In the genomic region with DNA sequence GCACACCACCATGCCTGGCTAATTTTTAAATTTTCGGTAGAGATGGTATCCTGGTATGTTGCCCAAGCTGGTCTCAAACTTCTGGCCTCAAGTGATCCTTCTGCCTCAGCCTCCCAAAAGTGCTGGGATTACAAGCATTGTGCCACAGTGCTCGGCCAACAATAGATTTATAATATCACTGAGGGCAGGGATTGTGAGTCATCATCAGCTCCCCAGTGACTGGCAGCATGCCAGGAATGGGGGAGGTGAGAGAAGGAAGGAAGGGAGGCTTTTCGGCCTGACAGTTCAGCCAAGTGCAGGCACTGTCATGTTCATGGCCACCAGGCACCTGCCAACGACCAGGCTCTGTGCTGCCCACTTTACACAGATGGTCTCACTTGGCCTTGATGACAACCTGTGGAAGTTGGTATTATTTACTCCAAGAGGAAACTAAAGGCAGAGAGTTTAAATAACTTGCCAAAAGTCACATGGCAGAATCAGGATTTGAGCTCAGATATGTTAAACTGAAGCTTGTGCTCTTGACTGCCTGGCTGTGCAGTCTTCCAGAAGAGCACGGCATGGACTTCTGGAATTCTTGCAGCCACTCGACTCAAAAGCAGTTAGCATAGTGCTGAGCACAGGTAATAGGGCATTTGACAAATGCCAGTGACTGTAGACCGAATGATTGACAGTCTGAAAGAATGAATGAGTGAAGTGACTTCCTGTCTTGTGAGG, we compare ENCODE assay signal across 8 cellular contexts. TPM values are rescaled to one million over a fixed set of nuclear protein-coding genes. Genes with fewer than 3 reads are reported as not detected.
DNase-seq lines count a peak whose midpoint lies in the region; ATAC-seq and TF ChIP-seq lines count a peak whose summit lies in the region.
"Not testable (repeated sequence)": the region's sequence is repeated elsewhere in the genome, so short reads cannot be mapped to it uniquely, and the experiment has no call there.

No MANE protein-coding gene starts in this region.

- H3K27me3 Mint-ChIP-seq in Calu3 (ENCODE audit: unreplicated experiment); activated CD4-positive, alpha-beta memory T cell treated with anti-CD3 and anti-CD28 coated beads for 36 hours: not testable (repeated sequence)

- H3K27me3 ChIP-seq in Peyer's patch; brain microvascular endothelial cell (replicated peaks); left ventricle myocardium inferior (ENCODE audit: low read depth); psoas muscle (ENCODE audit: insufficient read depth in 3 of 3, low read length in 2 of 3): not testable (repeated sequence)

- not testable (repeated sequence) for H3K4me3 Mint-ChIP-seq in Calu3 (ENCODE audit: low read depth, unreplicated experiment); activated CD4-positive, alpha-beta memory T cell treated with anti-CD3 and anti-CD28 coated beads for 36 hours

- H3K36me3 ChIP-seq in Peyer's patch; brain microvascular endothelial cell (replicated peaks); left ventricle myocardium inferior; psoas muscle (ENCODE audit: insufficient read depth in 1 of 2, low read depth in 1 of 2): not testable (repeated sequence)

- H3K9me3 ChIP-seq in Peyer's patch; left ventricle myocardium inferior (replicated peaks); psoas muscle: not testable (repeated sequence)

- H3K4me1 ChIP-seq in Peyer's patch (peaks cover 0 to 18% (median 3%) of the 10 kb centered on the region in 4 donors), left ventricle myocardium inferior (peaks cover 24% of the 10 kb centered on the region)
- not testable (repeated sequence) for H3K4me1 ChIP-seq in psoas muscle

- DNase-seq in Calu3 (peak; percentile 93), M059J (ENCODE audit: low read depth) (peak; percentile 90), Peyer's patch (peak; percentile 73 to 95 (median 91)), brain microvascular endothelial cell (peak; percentile 81), left ventricle myocardium inferior (peak; percentile 82), psoas muscle (peak; percentile 83 to 89)
- DNase-seq in activated CD4-positive, alpha-beta memory T cell treated with anti-CD3 and anti-CD28 coated beads for 36 hours = peak; percentile 88
- peak; percentile 20 to 60 (median 51) for DNase-seq in stimulated activated naive CD4-positive, alpha-beta T cell (lab: John Stamatoyannopoulos, UW)

- H3K4me1 Mint-ChIP-seq in Calu3 (ENCODE audit: low read depth, unreplicated experiment); activated CD4-positive, alpha-beta memory T cell treated with anti-CD3 and anti-CD28 coated beads for 36 hours (ENCODE audit: low read depth): not testable (repeated sequence)

- TF ChIP-seq CTCF in Calu3 (IDR thresholded peaks at IDR 0.05; ENCODE audit: unreplicated experiment); Peyer's patch (IDR thresholded peaks at IDR 0.05); brain microvascular endothelial cell (IDR thresholded peaks at IDR 0.05; ENCODE audit: low read depth, low read length, missing control alignments); left ventricle myocardium inferior (IDR thresholded peaks at IDR 0.05; ENCODE audit: borderline replicate concordance); psoas muscle (IDR thresholded peaks at IDR 0.05): not testable (repeated sequence)

- TF ChIP-seq POLR2A in Peyer's patch (IDR thresholded peaks at IDR 0.05) = not testable (repeated sequence)

- peak; percentile 73 to 87 (median 84) for ATAC-seq in psoas muscle

- H3K36me3 Mint-ChIP-seq in Calu3 (ENCODE audit: insufficient read depth, unreplicated experiment); activated CD4-positive, alpha-beta memory T cell treated with anti-CD3 and anti-CD28 coated beads for 36 hours: not testable (repeated sequence)

- POLR2A ChIA-PET in activated CD4-positive, alpha-beta memory T cell treated with anti-CD3 and anti-CD28 coated beads for 36 hours (lab: Charles Lee) = not testable (repeated sequence)

- CTCF ChIA-PET in Calu3 (lab: Charles Lee); activated CD4-positive, alpha-beta memory T cell treated with anti-CD3 and anti-CD28 coated beads for 36 hours (lab: Charles Lee): not testable (repeated sequence)

- BruUV-seq in Calu3 (replicated peaks; lab: Mats Ljungman, UMichigan) = not testable (repeated sequence)

- H3K27ac ChIP-seq in Peyer's patch (peak overlapping the region in 3 of 4 donors; percentile 46 to 81 (median 73)), left ventricle myocardium inferior (replicated peaks) (peak overlapping the region; percentile 50), psoas muscle (peak overlapping the region; percentile 53)
- H3K27ac ChIP-seq in brain microvascular endothelial cell = not testable (repeated sequence)

- not testable (repeated sequence) for H3K9me3 Mint-ChIP-seq in Calu3 (ENCODE audit: low read depth, unreplicated experiment); activated CD4-positive, alpha-beta memory T cell treated with anti-CD3 and anti-CD28 coated beads for 36 hours

- not testable (repeated sequence) for H3K4me3 ChIP-seq in Peyer's patch; brain microvascular endothelial cell (ENCODE audit: low read depth, low read length); left ventricle myocardium inferior; psoas muscle

- intact Hi-C loops in Calu3 (cut with micrococcal nuclease; ENCODE audit: unreplicated experiment); activated CD4-positive, alpha-beta memory T cell treated with anti-CD3 and anti-CD28 coated beads for 36 hours (cut with micrococcal nuclease); left ventricle myocardium inferior (cut with micrococcal nuclease); psoas muscle (cut with DNase I): not testable (repeated sequence)

- WGBS in psoas muscle, 3 donors = 19 to 33% (median 30%) methylated on average over 4 to 5 of the region's 7 CpGs

- in situ Hi-C loops in brain microvascular endothelial cell (cut with HindIII; ENCODE audit: low pct_ligation_motif_present, low sequenced_read_pairs) = not testable (repeated sequence)

- peak overlapping the region; percentile 71 for H3K27ac Mint-ChIP-seq in Calu3 (ENCODE audit: unreplicated experiment)
- H3K27ac Mint-ChIP-seq in activated CD4-positive, alpha-beta memory T cell treated with anti-CD3 and anti-CD28 coated beads for 36 hours = peak overlapping the region; percentile 72

RNA-seq across cellular contexts. Expression of a gene that starts 46.8 kb away (rescaled TPM):
- total RNA-seq in Calu3 (2022) = 29.7 and 30.0 TPM in 2 replicates
- total RNA-seq in M059J (2014; rRNA removed; shearing (Covaris generic)) = 31.3 and 36.0 TPM in 2 replicates
- total RNA-seq in Peyer's patch = 10 to 100 TPM; 14.0 to 23.3 (median 20.4) TPM
- 10 to 100 TPM; 42.2 to 42.8 TPM for total RNA-seq in activated CD4-positive, alpha-beta memory T cell treated with anti-CD3 and anti-CD28 coated beads for 36 hours
- 19.5 TPM for total RNA-seq in left ventricle myocardium inferior
- total RNA-seq in psoas muscle = 10 to 100 TPM; 18.1 to 29.2 (median 21.8) TPM
- polyA plus RNA-seq in psoas muscle = 10 to 100 TPM; 11.8 to 26.0 (median 24.2) TPM
